ENCODE assay signal across 18 cellular contexts in the genomic region with DNA sequence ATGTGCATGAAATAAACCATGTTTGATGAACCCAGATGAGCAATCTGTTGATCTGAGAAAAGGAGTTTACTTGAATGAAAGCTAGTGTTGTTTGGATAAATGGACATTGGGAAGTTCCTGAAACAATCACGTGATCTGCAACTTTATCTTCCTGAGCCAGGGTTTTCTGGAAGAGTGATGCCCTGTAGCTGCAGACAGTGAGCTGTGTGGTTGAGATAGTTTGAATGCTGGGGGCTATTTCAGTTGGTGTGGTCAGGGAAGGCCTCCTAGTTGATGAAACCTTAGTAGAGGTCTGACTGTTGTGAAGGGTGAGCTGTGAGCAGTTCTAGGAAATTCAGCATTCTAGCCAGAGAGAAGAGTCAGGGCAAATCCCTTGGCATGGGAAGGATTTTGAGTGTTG.
"Had no signal": no experiment of that assay in that cellular context is flagged by ENCODE, and none has a peak within 500 bp of the region (broad histone marks: within the 10 kb centered on the region; RNA-seq: fewer than 3 reads in every experiment).

No MANE protein-coding gene starts in this region.

- H3K27ac ChIP-seq: heart right ventricle, neutrophil, sigmoid colon, stomach had no signal

- ATAC-seq: esophagus mucosa; heart right ventricle; naive thymus-derived CD8-positive, alpha-beta T cell had no signal

- FAIRE-seq: endometrium, frontal cortex, islet of Langerhans, small intestine had no signal

- H3K4me1 ChIP-seq: heart right ventricle had no signal

- DNase-seq: effector memory CD4-positive, alpha-beta T cell; heart right ventricle; hypothalamus; kidney glomerular epithelial cell; naive thymus-derived CD8-positive, alpha-beta T cell; posterior cingulate gyrus; sigmoid colon; small intestine; stimulated activated CD4-positive, alpha-beta T cell treated with anti-CD3 and anti-CD28 coated beads, Interleukin-12 subunit alpha, Interleukin-12 subunit beta, amount 100 ng/mL, for 4 hours; stimulated activated naive CD4-positive, alpha-beta T cell; stomach; substantia nigra; trophoblast cell had no signal

- H3K36me3 ChIP-seq: heart right ventricle, neutrophil, sigmoid colon, stomach had no signal

- H3K9me3 ChIP-seq: neutrophil, sigmoid colon, stomach had no signal

- H3K27me3 ChIP-seq: heart right ventricle, neutrophil, sigmoid colon, stomach had no signal

- H3K4me3 ChIP-seq: heart right ventricle, sigmoid colon, stomach had no signal
